Comparison of ENCODE assay signal across 1 cellular context in the genomic region with DNA sequence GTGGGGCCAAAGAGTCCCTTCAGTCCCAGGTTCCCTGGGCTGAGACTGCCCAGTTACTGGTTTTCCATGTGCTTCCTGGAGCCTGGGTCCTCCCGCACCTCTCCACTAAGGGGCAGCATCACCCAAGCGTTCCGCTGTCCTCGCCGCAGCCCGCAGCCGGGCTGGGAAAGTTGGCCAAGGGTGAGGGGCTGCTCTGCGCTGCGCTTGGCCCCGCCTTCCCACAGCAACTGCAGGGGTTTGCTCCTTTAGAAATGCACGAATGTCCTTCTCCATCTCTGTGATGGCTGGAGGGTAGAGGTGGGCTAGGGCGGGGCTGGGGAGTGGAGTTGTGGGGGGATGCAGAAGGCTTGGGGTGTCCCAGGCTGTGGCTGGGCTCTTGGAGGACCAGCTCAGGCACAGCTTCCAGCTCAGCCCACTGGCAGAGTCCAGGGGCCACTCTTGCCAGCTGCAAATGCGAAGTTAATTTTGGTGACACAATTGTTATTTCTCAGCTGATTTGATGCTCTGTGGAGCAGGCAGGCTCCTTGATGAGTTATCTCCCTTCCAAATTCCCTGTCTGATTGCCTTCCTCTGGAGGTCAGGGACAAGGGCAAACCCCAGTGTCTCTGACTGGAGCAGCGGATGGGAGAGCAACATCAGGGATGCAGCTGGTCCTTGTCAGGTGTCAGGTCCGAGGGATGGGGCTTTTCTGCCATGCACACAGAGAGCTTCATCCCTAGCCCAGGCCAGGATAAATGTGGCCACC.
TF ChIP-seq lines count a peak whose summit lies in the region.

No MANE protein-coding gene starts in this region.

TF ChIP-seq in HepG2, 621 proteins besides CTCF, POLR2A, EP300 and RAD21 (continued from another document and continues in another):
- TF ChIP-seq, protein P1, sequence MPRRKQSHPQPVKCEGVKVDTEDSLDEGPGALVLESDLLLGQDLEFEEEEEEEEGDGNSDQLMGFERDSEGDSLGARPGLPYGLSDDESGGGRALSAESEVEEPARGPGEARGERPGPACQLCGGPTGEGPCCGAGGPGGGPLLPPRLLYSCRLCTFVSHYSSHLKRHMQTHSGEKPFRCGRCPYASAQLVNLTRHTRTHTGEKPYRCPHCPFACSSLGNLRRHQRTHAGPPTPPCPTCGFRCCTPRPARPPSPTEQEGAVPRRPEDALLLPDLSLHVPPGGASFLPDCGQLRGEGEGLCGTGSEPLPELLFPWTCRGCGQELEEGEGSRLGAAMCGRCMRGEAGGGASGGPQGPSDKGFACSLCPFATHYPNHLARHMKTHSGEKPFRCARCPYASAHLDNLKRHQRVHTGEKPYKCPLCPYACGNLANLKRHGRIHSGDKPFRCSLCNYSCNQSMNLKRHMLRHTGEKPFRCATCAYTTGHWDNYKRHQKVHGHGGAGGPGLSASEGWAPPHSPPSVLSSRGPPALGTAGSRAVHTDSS (CRISPR knock-in tag; conservative IDR thresholded peaks at IDR 0.05), result 0 out of 2 replicates have a peak, but pooled peaks have one; percentile 24
- TF ChIP-seq GMEB2 (CRISPR knock-in tag; IDR thresholded peaks at IDR 0.05; ENCODE audit: low read depth), result no peak
- no peak for TF ChIP-seq ZBTB43 (CRISPR knock-in tag; conservative IDR thresholded peaks at IDR 0.05)
- peak; percentile 33; the same call in 1 of the 2 replicates for TF ChIP-seq GFI1 (CRISPR knock-in tag; IDR thresholded peaks at IDR 0.05; ENCODE audit: borderline replicate concordance)
- no peak for TF ChIP-seq ZBTB8A (CRISPR knock-in tag; IDR thresholded peaks at IDR 0.05; ENCODE audit: borderline replicate concordance, low read depth)
- peak; percentile 65; the same call in 1 of the 2 replicates for TF ChIP-seq MEIS2 (CRISPR knock-in tag; IDR thresholded peaks at IDR 0.05)
- TF ChIP-seq RFXAP (CRISPR knock-in tag; IDR thresholded peaks at IDR 0.05; ENCODE audit: borderline replicate concordance), result peak; percentile 68; the same call in 1 of the 2 replicates
- TF ChIP-seq CREB1 (IDR thresholded peaks at IDR 0.05), result no peak
- no peak for TF ChIP-seq CREB1 (CRISPR knock-in tag; IDR thresholded peaks at IDR 0.05)
- TF ChIP-seq ZNF367 (CRISPR knock-in tag; IDR thresholded peaks at IDR 0.05; ENCODE audit: borderline replicate concordance), result no peak
- TF ChIP-seq UBTF (CRISPR knock-in tag; IDR thresholded peaks at IDR 0.05), result peak; percentile 43; the same call in 1 of the 2 replicates
- TF ChIP-seq FOXA3 (CRISPR knock-in tag; IDR thresholded peaks at IDR 0.05), result peak; percentile 55; the same call in 1 of the 2 replicates
- no peak for TF ChIP-seq CEBPZ (IDR thresholded peaks at IDR 0.05; ENCODE audit: low read length)
- TF ChIP-seq NFE2 (CRISPR knock-in tag; IDR thresholded peaks at IDR 0.05), result no peak
- peak; percentile 80; the same call in 1 of the 2 replicates for TF ChIP-seq ZNF317 (CRISPR knock-in tag; IDR thresholded peaks at IDR 0.05)
- TF ChIP-seq ZEB1 (IDR thresholded peaks at IDR 0.05; ENCODE audit: insufficient replicate concordance, low read depth), result no peak
- peak; percentile 90; the same call in 1 of the 2 replicates for TF ChIP-seq ZNF569 (CRISPR knock-in tag; IDR thresholded peaks at IDR 0.05; ENCODE audit: borderline replicate concordance)
- no peak for TF ChIP-seq SP1 (IDR thresholded peaks at IDR 0.05)
- no peak; the same call in 1 of the 2 replicates for TF ChIP-seq SP1 (CRISPR knock-in tag; IDR thresholded peaks at IDR 0.05)
- TF ChIP-seq PLSCR1 (CRISPR knock-in tag; IDR thresholded peaks at IDR 0.05; ENCODE audit: borderline replicate concordance), result no peak
- TF ChIP-seq ZNF33B (CRISPR knock-in tag; IDR thresholded peaks at IDR 0.05), result peak; percentile 92
- TF ChIP-seq ZNF792 (CRISPR knock-in tag; IDR thresholded peaks at IDR 0.05), result peak; percentile 83; the same call in 1 of the 2 replicates
- TF ChIP-seq RCOR2 (CRISPR knock-in tag; IDR thresholded peaks at IDR 0.05), result peak; percentile 54; the same call in 1 of the 2 replicates
- TF ChIP-seq DMTF1 (CRISPR knock-in tag; IDR thresholded peaks at IDR 0.05), result no peak
- no peak for TF ChIP-seq SRSF4 (IDR thresholded peaks at IDR 0.05; ENCODE audit: low read depth, low read length, poor library complexity, severe bottlenecking)
- peak; percentile 83 for TF ChIP-seq U2AF1 (optimal IDR thresholded peaks at IDR 0.05; ENCODE audit: low read depth, low read length)
- no peak for TF ChIP-seq ZNF644 (CRISPR knock-in tag; IDR thresholded peaks at IDR 0.05; ENCODE audit: low read depth)
- TF ChIP-seq CEBPG (CRISPR knock-in tag; IDR thresholded peaks at IDR 0.05), result peak; percentile 60
- TF ChIP-seq ZNF589 (CRISPR knock-in tag; conservative IDR thresholded peaks at IDR 0.05), result no peak
- 0 out of 2 replicates have a peak, but pooled peaks have one; percentile 23 for TF ChIP-seq ZNF550 (CRISPR knock-in tag; IDR thresholded peaks at IDR 0.05; ENCODE audit: borderline replicate concordance)
- TF ChIP-seq ZBTB49 (CRISPR knock-in tag; IDR thresholded peaks at IDR 0.05; ENCODE audit: borderline replicate concordance), result no peak
- no peak; the same call in 1 of the 2 replicates for TF ChIP-seq TMF1 (CRISPR knock-in tag; IDR thresholded peaks at IDR 0.05; ENCODE audit: low read depth)
- TF ChIP-seq, protein P2, sequence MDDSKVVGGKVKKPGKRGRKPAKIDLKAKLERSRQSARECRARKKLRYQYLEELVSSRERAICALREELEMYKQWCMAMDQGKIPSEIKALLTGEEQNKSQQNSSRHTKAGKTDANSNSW (CRISPR knock-in tag; IDR thresholded peaks at IDR 0.05; ENCODE audit: borderline replicate concordance), result no peak
- peak; percentile 47; the same call in 1 of the 2 replicates for TF ChIP-seq HNF4A (CRISPR knock-in tag; IDR thresholded peaks at IDR 0.05)
- TF ChIP-seq SIN3B (IDR thresholded peaks at IDR 0.05; ENCODE audit: low read length), result no peak; the same call in 1 of the 2 replicates
- TF ChIP-seq ZBTB1 (CRISPR knock-in tag; IDR thresholded peaks at IDR 0.05; ENCODE audit: borderline replicate concordance), result no peak
- TF ChIP-seq HBP1 (CRISPR knock-in tag; IDR thresholded peaks at IDR 0.05; ENCODE audit: low read depth), result peak; percentile 93
- no peak for TF ChIP-seq SNRNP70 (IDR thresholded peaks at IDR 0.05; ENCODE audit: low read depth, low read length)
- TF ChIP-seq NCOR1 (IDR thresholded peaks at IDR 0.05; ENCODE audit: borderline replicate concordance, low read length), result no peak
- peak; percentile 77; the same call in 1 of the 2 replicates for TF ChIP-seq ETV5 (CRISPR knock-in tag; IDR thresholded peaks at IDR 0.05; ENCODE audit: borderline replicate concordance)
